Comparison of ENCODE assay signal across 21 cellular contexts in the genomic region with DNA sequence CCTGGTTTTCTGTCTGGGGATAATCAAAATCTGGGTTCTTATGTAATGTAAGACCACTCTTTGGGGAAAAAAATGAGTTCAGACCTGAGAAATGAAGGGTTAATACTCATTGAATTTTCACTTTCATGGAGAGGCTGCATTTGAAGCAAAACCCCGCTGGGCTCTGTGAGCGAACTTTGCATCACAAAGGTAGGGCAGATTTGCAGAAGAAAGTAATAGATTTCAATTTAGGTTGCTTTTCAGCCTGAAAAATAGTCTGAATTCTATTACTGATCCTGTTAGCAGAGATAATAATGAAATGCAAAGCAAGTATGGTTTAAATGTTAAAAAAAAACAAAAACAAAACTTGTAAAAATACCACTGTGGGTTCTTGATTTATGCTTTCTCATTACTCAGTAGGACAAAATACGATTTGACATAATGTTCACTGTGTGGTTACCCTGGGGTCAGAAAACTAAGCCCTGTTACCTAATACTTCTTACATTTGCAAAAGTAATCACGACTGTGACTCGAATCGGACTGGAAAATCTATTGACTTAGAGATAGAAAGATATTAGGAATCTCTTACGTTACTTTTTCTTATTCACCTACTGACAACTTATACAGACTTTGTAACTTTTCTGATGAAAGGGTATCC.
DNase-seq lines count a peak whose midpoint lies in the region; ATAC-seq and TF ChIP-seq lines count a peak whose summit lies in the region.
"Had no signal": no experiment of that assay in that cellular context is flagged by ENCODE, and none has a peak within 500 bp of the region (broad histone marks: within the 10 kb centered on the region; RNA-seq: fewer than 3 reads in every experiment).

No MANE protein-coding gene starts in this region.

- 75 to 92% methylated on average over 7 of the region's 7 CpGs for WGBS in sigmoid colon, 2 donors

- H2AFZ ChIP-seq in neuron (ENCODE audit: low read depth, low read length), result no peak overlapping the region

- ATAC-seq in RWPE2 (ENCODE audit: low read depth), result peak; percentile 68; the same call in 2 of the 3 replicates
- ATAC-seq in GM21390 (IDR thresholded peaks at IDR 0.05; ENCODE audit: unreplicated experiment), result no peak
- ATAC-seq: activated CD4-positive, CD25-positive, alpha-beta regulatory T cell treated with anti-CD3 and anti-CD28 coated beads, Interleukin-2, amount 50 U/mL, for 24 hours; activated CD8-positive, alpha-beta memory T cell treated with anti-CD3 and anti-CD28 coated beads, Interleukin-2, amount 10 ng/mL, durations not matched to agents 7 days and 5 days; Right ventricle myocardium inferior; stimulated activated naive B cell treated with anti-CD40 and anti-IgM and Interleukin-4, amounts not matched to agents 10 μg/mL and 1 μg/mL and 100 μg/mL, for 72 hours had no signal

- H3K4me1 ChIP-seq in RWPE2 (ENCODE audit: insufficient read depth, poor library complexity, severe bottlenecking), result peaks cover 16% of the 10 kb centered on the region
- peaks cover 30% of the 10 kb centered on the region for H3K4me1 ChIP-seq in neuron (ENCODE audit: insufficient read depth, low read length)
- peaks cover 0 to 5% (median 0%) of the 10 kb centered on the region in 4 donors for H3K4me1 ChIP-seq in sigmoid colon
- H3K4me1 ChIP-seq: esophagus muscularis mucosa, upper lobe of left lung had no signal

- H3K27ac ChIP-seq in RWPE2 (ENCODE audit: poor library complexity, severe bottlenecking) (no peak overlapping the region), sigmoid colon (no peak overlapping the region)
- H3K27ac ChIP-seq: esophagus muscularis mucosa, neutrophil, upper lobe of left lung had no signal

- DNase-seq in ELF-1 (ENCODE audit: low read depth, low spot score) (peak; percentile 27), RWPE2 (ENCODE audit: low spot score) (no peak), fibroblast of pulmonary artery (ENCODE audit: low read depth) (peak; percentile 22), sigmoid colon (no peak), SHP77 treated with DMSO at 0.1 percent for 48 hours (lab: John Stamatoyannopoulos, UW) (no peak)
- no peak for DNase-seq in stimulated activated CD4-positive, alpha-beta T cell treated with anti-CD3 and anti-CD28 coated beads, Interleukin-1b, Interleukin-23, amount 100 ng/mL, for 48 hours
- DNase-seq: activated CD8-positive, alpha-beta memory T cell treated with anti-CD3 and anti-CD28 coated beads, Interleukin-2, amount 10 ng/mL, durations not matched to agents 7 days and 5 days; activated effector memory CD4-positive, alpha-beta T cell treated with anti-CD3 and anti-CD28 coated beads, Interleukin-2, amount 50 U/mL, for 16 hours; CD8-positive, alpha-beta memory T cell; dermis blood vessel endothelial cell; midbrain; NCI-H1694; small intestine; stimulated activated naive B cell treated with anti-CD40 and anti-IgM and Interleukin-4, amounts not matched to agents 10 μg/mL and 1 μg/mL and 100 μg/mL, for 72 hours; upper lobe of left lung had no signal

- intact Hi-C loops in sigmoid colon (cut with DNase I), result no loop called here

- TF ChIP-seq EP300 in sigmoid colon (IDR thresholded peaks at IDR 0.05), result no peak

- no peak for TF ChIP-seq CTCF in RWPE2 (IDR thresholded peaks at IDR 0.05; ENCODE audit: poor library complexity, severe bottlenecking)
- TF ChIP-seq CTCF in fibroblast of pulmonary artery (IDR thresholded peaks at IDR 0.05; ENCODE audit: low read length, missing control alignments), result no peak
- TF ChIP-seq CTCF in sigmoid colon (IDR thresholded peaks at IDR 0.05), result no peak

- H3K9me3 ChIP-seq in RWPE2 (ENCODE audit: severe bottlenecking) (no peaks in the 10 kb centered on the region), neuron (ENCODE audit: low read length) (peaks cover 6% of the 10 kb centered on the region), sigmoid colon (no peaks in the 10 kb centered on the region)
- H3K9me3 ChIP-seq: esophagus muscularis mucosa, neutrophil, upper lobe of left lung had no signal

- TF ChIP-seq POLR2A in sigmoid colon (IDR thresholded peaks at IDR 0.05), result no peak

- no peaks in the 10 kb centered on the region for H3K36me3 ChIP-seq in RWPE2 (ENCODE audit: low read depth)
- H3K36me3 ChIP-seq in neuron (ENCODE audit: insufficient read depth, low read length), result no peaks in the 10 kb centered on the region
- H3K36me3 ChIP-seq in sigmoid colon, result no peaks in the 10 kb centered on the region
- H3K36me3 ChIP-seq: esophagus muscularis mucosa, neutrophil, upper lobe of left lung had no signal

- H3K27me3 ChIP-seq in RWPE2 (ENCODE audit: insufficient read depth, poor library complexity, severe bottlenecking) (no peaks in the 10 kb centered on the region), neuron (ENCODE audit: insufficient read depth, low read length) (no peaks in the 10 kb centered on the region), sigmoid colon (no peaks in the 10 kb centered on the region)
- H3K27me3 ChIP-seq: esophagus muscularis mucosa had no signal

- H3K4me3 ChIP-seq in RWPE2 (ENCODE audit: severe bottlenecking) (no peak overlapping the region), fibroblast of pulmonary artery (replicated peaks; ENCODE audit: low read depth, low read length) (no peak overlapping the region), neuron (ENCODE audit: low read length) (peak overlapping the region; percentile 26), sigmoid colon (no peak overlapping the region)
- H3K4me3 ChIP-seq: esophagus muscularis mucosa, upper lobe of left lung had no signal

Comparison
In these comparisons a context has a peak if more than half of its experiments do, and no peak if none do; other contexts are left out.
1. DNase-seq: peak in ELF-1 (single experiment) and fibroblast of pulmonary artery (single experiment); none in RWPE2 (single experiment), sigmoid colon (single experiment), SHP77 treated with DMSO at 0.1 percent for 48 hours (single experiment) and stimulated activated CD4-positive, alpha-beta T cell treated with anti-CD3 and anti-CD28 coated beads, Interleukin-1b, Interleukin-23, amount 100 ng/mL, for 48 hours (single experiment).